25 cellular contexts compared by ENCODE assay signal in the genomic region with DNA sequence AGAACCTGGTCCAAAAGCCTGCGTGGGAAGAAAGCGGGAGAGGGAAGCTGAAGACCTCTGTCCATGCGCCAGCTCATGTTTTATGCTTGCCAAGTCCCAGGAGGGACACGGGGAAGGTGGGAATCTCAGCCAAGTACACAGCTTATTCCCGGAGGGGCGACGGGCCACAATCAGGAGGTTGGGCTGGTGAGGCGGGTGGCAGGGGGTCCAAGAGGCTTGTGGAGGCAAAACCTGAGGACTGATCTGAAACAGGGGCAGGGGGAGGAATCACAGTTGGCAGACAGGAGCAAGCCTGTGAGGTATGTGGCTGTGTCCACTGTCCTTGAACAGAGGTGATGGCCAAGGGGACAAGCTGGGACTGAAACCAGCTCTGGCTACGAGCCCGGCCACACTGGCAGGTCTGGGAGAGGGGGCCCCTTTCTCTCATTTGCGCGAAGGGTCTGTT. TPM values are rescaled to one million over a fixed set of nuclear protein-coding genes. Genes with fewer than 3 reads are reported as not detected.
"Had no signal": no experiment of that assay in that cellular context is flagged by ENCODE, and none has a peak within 500 bp of the region (broad histone marks: within the 10 kb centered on the region; RNA-seq: fewer than 3 reads in every experiment).

No MANE protein-coding gene starts in this region.

- H3K27ac Mint-ChIP-seq: activated CD4-positive, alpha-beta memory T cell treated with anti-CD3 and anti-CD28 coated beads, Interleukin-2, amount 10 ng/mL, durations not matched to agents 7 days and 5 days; activated CD4-positive, alpha-beta T cell treated with anti-CD3 and anti-CD28 coated beads, Interleukin-2, amount 10 ng/mL, durations not matched to agents 24 days and 14 days; activated CD8-positive, alpha-beta memory T cell treated with anti-CD3 and anti-CD28 coated beads, Interleukin-2, amount 10 ng/mL, durations not matched to agents 7 days and 5 days; activated naive CD8-positive, alpha-beta T cell treated with anti-CD3 and anti-CD28 coated beads, Interleukin-2, amount 50 U/mL, for 24 hours; activated T-helper 1 cell treated with anti-CD3 and anti-CD28 coated beads, Interleukin-12 subunit alpha, Interleukin-12 subunit beta, Interleukin-2, Interleukin-4 antibody, amounts not matched to agents 30 ng/mL and 10 ng/mL and 1 ng/mL, durations not matched to agents 14 hours and 24 hours and 36 hours; effector memory CD8-positive, alpha-beta T cell; mesothelial cell of epicardium; neural progenitor cell; stimulated activated effector memory CD8-positive, alpha-beta T cell treated with anti-CD3 and anti-CD28 coated beads, Interleukin-12 subunit alpha, Interleukin-12 subunit beta, amount 100 ng/mL, for 72 hours; stimulated activated naive CD8-positive, alpha-beta T cell treated with anti-CD3 and anti-CD28 coated beads, Interleukin-15, amount 100 ng/mL, for 72 hours had no signal

- H3K9me3 ChIP-seq: colonic mucosa, esophagus muscularis mucosa, gastrocnemius medialis, prostate gland, tibial nerve had no signal

- H3K4me3 Mint-ChIP-seq: activated CD4-positive, alpha-beta memory T cell treated with anti-CD3 and anti-CD28 coated beads, Interleukin-2, amount 10 ng/mL, durations not matched to agents 7 days and 5 days; activated CD4-positive, alpha-beta T cell treated with anti-CD3 and anti-CD28 coated beads, Interleukin-2, amount 10 ng/mL, durations not matched to agents 24 days and 14 days; activated CD8-positive, alpha-beta memory T cell treated with anti-CD3 and anti-CD28 coated beads, Interleukin-2, amount 10 ng/mL, durations not matched to agents 7 days and 5 days; activated naive CD8-positive, alpha-beta T cell treated with anti-CD3 and anti-CD28 coated beads, Interleukin-2, amount 50 U/mL, for 24 hours; activated T-helper 1 cell treated with anti-CD3 and anti-CD28 coated beads, Interleukin-12 subunit alpha, Interleukin-12 subunit beta, Interleukin-2, Interleukin-4 antibody, amounts not matched to agents 30 ng/mL and 10 ng/mL and 1 ng/mL, durations not matched to agents 14 hours and 24 hours and 36 hours; mesothelial cell of epicardium; neural progenitor cell; stimulated activated effector memory CD8-positive, alpha-beta T cell treated with anti-CD3 and anti-CD28 coated beads, Interleukin-12 subunit alpha, Interleukin-12 subunit beta, amount 100 ng/mL, for 72 hours; stimulated activated naive CD8-positive, alpha-beta T cell treated with anti-CD3 and anti-CD28 coated beads, Interleukin-15, amount 100 ng/mL, for 72 hours had no signal

- H3K4me3 ChIP-seq: colonic mucosa, esophagus muscularis mucosa, gastrocnemius medialis, lung, neural progenitor cell, prostate gland, tibial nerve had no signal

- H3K9me3 Mint-ChIP-seq: activated CD4-positive, alpha-beta memory T cell treated with anti-CD3 and anti-CD28 coated beads, Interleukin-2, amount 10 ng/mL, durations not matched to agents 7 days and 5 days; activated CD4-positive, alpha-beta T cell treated with anti-CD3 and anti-CD28 coated beads, Interleukin-2, amount 10 ng/mL, durations not matched to agents 24 days and 14 days; activated naive CD8-positive, alpha-beta T cell treated with anti-CD3 and anti-CD28 coated beads, Interleukin-2, amount 50 U/mL, for 24 hours; activated T-helper 1 cell treated with anti-CD3 and anti-CD28 coated beads, Interleukin-12 subunit alpha, Interleukin-12 subunit beta, Interleukin-2, Interleukin-4 antibody, amounts not matched to agents 30 ng/mL and 10 ng/mL and 1 ng/mL, durations not matched to agents 14 hours and 24 hours and 36 hours; effector memory CD8-positive, alpha-beta T cell; mesothelial cell of epicardium; neural progenitor cell; stimulated activated effector memory CD8-positive, alpha-beta T cell treated with anti-CD3 and anti-CD28 coated beads, Interleukin-12 subunit alpha, Interleukin-12 subunit beta, amount 100 ng/mL, for 72 hours; stimulated activated naive CD8-positive, alpha-beta T cell treated with anti-CD3 and anti-CD28 coated beads, Interleukin-15, amount 100 ng/mL, for 72 hours had no signal

- DNase-seq: activated CD4-positive, alpha-beta memory T cell treated with anti-CD3 and anti-CD28 coated beads, Interleukin-2, amount 10 ng/mL, durations not matched to agents 7 days and 5 days; activated CD4-positive, alpha-beta T cell treated with anti-CD3 and anti-CD28 coated beads, Interleukin-2, amount 10 ng/mL, durations not matched to agents 24 days and 14 days; activated gamma-delta T cell; activated naive CD4-positive, alpha-beta T cell treated with anti-CD3 and anti-CD28 coated beads, Interleukin-2, amount 50 U/mL, for 16 hours; activated naive CD8-positive, alpha-beta T cell treated with anti-CD3 and anti-CD28 coated beads, Interleukin-2, amount 50 U/mL, for 24 hours; brain microvascular endothelial cell; central memory CD4-positive, alpha-beta T cell; colonic mucosa; dorsolateral prefrontal cortex; effector memory CD8-positive, alpha-beta T cell; gastrocnemius medialis; left colon; naive thymus-derived CD8-positive, alpha-beta T cell; stimulated activated CD4-positive, alpha-beta T cell treated with anti-CD3 and anti-CD28 coated beads, Interleukin-2, amount 100 ng/mL, for 24 hours; stimulated activated naive CD8-positive, alpha-beta T cell treated with anti-CD3 and anti-CD28 coated beads, Interleukin-15, amount 100 ng/mL, for 72 hours had no signal

- H3K27ac ChIP-seq: brain microvascular endothelial cell, colonic mucosa, esophagus muscularis mucosa, gastrocnemius medialis, neural progenitor cell, prostate gland, tibial nerve had no signal

- H3K36me3 ChIP-seq: brain microvascular endothelial cell, colonic mucosa, esophagus muscularis mucosa, gastrocnemius medialis, neural progenitor cell, prostate gland, tibial nerve had no signal

- H3K4me1 ChIP-seq: colonic mucosa, prostate gland had no signal

- H3K36me3 Mint-ChIP-seq: activated CD8-positive, alpha-beta memory T cell treated with anti-CD3 and anti-CD28 coated beads, Interleukin-2, amount 10 ng/mL, durations not matched to agents 7 days and 5 days; mesothelial cell of epicardium; naive thymus-derived CD8-positive, alpha-beta T cell; neural progenitor cell; stimulated activated effector memory CD8-positive, alpha-beta T cell treated with anti-CD3 and anti-CD28 coated beads, Interleukin-12 subunit alpha, Interleukin-12 subunit beta, amount 100 ng/mL, for 72 hours had no signal

- ATAC-seq: activated CD8-positive, alpha-beta memory T cell treated with anti-CD3 and anti-CD28 coated beads, Interleukin-2, amount 10 ng/mL, durations not matched to agents 7 days and 5 days; activated naive CD8-positive, alpha-beta T cell treated with anti-CD3 and anti-CD28 coated beads, Interleukin-2, amount 50 U/mL, for 24 hours; effector memory CD8-positive, alpha-beta T cell; left colon; naive thymus-derived CD8-positive, alpha-beta T cell; stimulated activated effector memory CD8-positive, alpha-beta T cell treated with anti-CD3 and anti-CD28 coated beads, Interleukin-12 subunit alpha, Interleukin-12 subunit beta, amount 100 ng/mL, for 72 hours; stimulated activated naive CD8-positive, alpha-beta T cell treated with anti-CD3 and anti-CD28 coated beads, Interleukin-15, amount 100 ng/mL, for 72 hours had no signal

RNA-seq across cellular contexts. Expression of gene LEP, which starts 38.0 kb away (rescaled TPM):
- total RNA-seq: activated CD4-positive, alpha-beta memory T cell treated with anti-CD3 and anti-CD28 coated beads, Interleukin-2, amount 10 ng/mL, durations not matched to agents 7 days and 5 days; activated CD4-positive, alpha-beta T cell treated with anti-CD3 and anti-CD28 coated beads, Interleukin-2, amount 10 ng/mL, durations not matched to agents 24 days and 14 days; activated CD8-positive, alpha-beta memory T cell treated with anti-CD3 and anti-CD28 coated beads, Interleukin-2, amount 10 ng/mL, durations not matched to agents 7 days and 5 days; activated T-helper 1 cell treated with anti-CD3 and anti-CD28 coated beads, Interleukin-12 subunit alpha, Interleukin-12 subunit beta, Interleukin-2, Interleukin-4 antibody, amounts not matched to agents 30 ng/mL and 10 ng/mL and 1 ng/mL, durations not matched to agents 14 hours and 24 hours and 36 hours; esophagus muscularis mucosa; mesothelial cell of epicardium; naive thymus-derived CD8-positive, alpha-beta T cell; prostate gland; T-helper 2 cell treated with Interferon-gamma antibody and Interleukin-4, amounts not matched to agents 100 ng/mL and 5 ng/mL, for 36 hours had no signal
- polyA plus RNA-seq: naive thymus-derived CD8-positive, alpha-beta T cell had no signal
